In genomic region chr5:141850786-141851185, GRCh38 we compare ENCODE assay signal across 10 cellular contexts. TPM values are rescaled to one million over a fixed set of nuclear protein-coding genes. Genes with fewer than 3 reads are reported as not detected.
DNase-seq lines count a peak whose midpoint lies in the region; ATAC-seq and TF ChIP-seq lines count a peak whose summit lies in the region.
"Had no signal": no experiment of that assay in that cellular context is flagged by ENCODE, and none has a peak within 500 bp of the region (broad histone marks: within the 10 kb centered on the region; RNA-seq: fewer than 3 reads in every experiment).

No MANE protein-coding gene starts in this region.

- in situ Hi-C loops in KBM-7 (cut with MboI; ENCODE audit: low pct_unique_long_range_greater_than_20kb, low sequenced_read_pairs): no loop called here

- H3K36me3 ChIP-seq in iPS-15b (ENCODE audit: control insufficient read depth, insufficient read depth, low read length) (peaks cover 13% of the 10 kb centered on the region), stomach (peaks cover 3 to 21% (median 16%) of the 10 kb centered on the region in 4 donors)
- H3K36me3 ChIP-seq: neutrophil had no signal

- H3K27ac ChIP-seq in stomach: peak overlapping the region; percentile 94 to 99 (median 96)
- H3K27ac ChIP-seq: neutrophil had no signal

- TF ChIP-seq POLR2A in stomach (IDR thresholded peaks at IDR 0.05): no peak

- peak; percentile 47 for DNase-seq in DMS53 (lab: John Stamatoyannopoulos, UW)
- DNase-seq in DMS53 treated with DMSO at 0.1 percent for 48 hours (lab: John Stamatoyannopoulos, UW; ENCODE audit: unreplicated experiment): no peak
- DNase-seq in activated B cell treated with CpG ODN at 0.5 μM for 24 hours: no peak
- DNase-seq in stomach: no peak
- no peak for DNase-seq in KBM-7
- no peak for DNase-seq in SIG-M5 (lab: John Stamatoyannopoulos, UW)
- DNase-seq: NCI-H2107 had no signal

- H3K9me3 ChIP-seq in iPS-15b (ENCODE audit: control insufficient read depth, insufficient read depth, low read length) (no peaks in the 10 kb centered on the region), stomach (no peaks in the 10 kb centered on the region)
- H3K9me3 ChIP-seq: neutrophil had no signal

- ATAC-seq in activated B cell treated with CpG ODN at 0.5 μM for 24 hours (ENCODE audit: low read depth) (no peak), HG03432 (IDR thresholded peaks at IDR 0.05; ENCODE audit: unreplicated experiment) (no peak)

- intact Hi-C loops in activated B cell treated with CpG ODN at 0.5 μM for 24 hours (cut with micrococcal nuclease): no loop called here
- intact Hi-C loops in stomach (cut with DNase I; ENCODE audit: low total_unique reads): no loop called here

- TF ChIP-seq EP300 in stomach (IDR thresholded peaks at IDR 0.05): no peak

- no peak overlapping the region for H3K27ac Mint-ChIP-seq in activated B cell treated with CpG ODN at 0.5 μM for 24 hours

- H3K4me1 ChIP-seq in iPS-15b (ENCODE audit: control insufficient read depth, insufficient read depth, low read length) (peaks cover 27% of the 10 kb centered on the region), stomach (peaks cover 28 to 54% (median 40%) of the 10 kb centered on the region in 4 donors)

- H3K27me3 ChIP-seq in iPS-15b (ENCODE audit: control insufficient read depth, insufficient read depth, low read length): no peaks in the 10 kb centered on the region
- no peaks in the 10 kb centered on the region for H3K27me3 ChIP-seq in stomach

- no peaks in the 10 kb centered on the region for H3K36me3 Mint-ChIP-seq in activated B cell treated with CpG ODN at 0.5 μM for 24 hours (ENCODE audit: low read depth)

- peaks cover 6% of the 10 kb centered on the region for H3K27me3 Mint-ChIP-seq in activated B cell treated with CpG ODN at 0.5 μM for 24 hours

- TF ChIP-seq CTCF in activated B cell treated with CpG ODN at 0.5 μM for 24 hours (IDR thresholded peaks at IDR 0.05): no peak
- TF ChIP-seq CTCF in stomach (IDR thresholded peaks at IDR 0.05): no peak

- peaks cover 9% of the 10 kb centered on the region for H3K4me1 Mint-ChIP-seq in activated B cell treated with CpG ODN at 0.5 μM for 24 hours

- peak overlapping the region; percentile 73 for H3K4me3 Mint-ChIP-seq in activated B cell treated with CpG ODN at 0.5 μM for 24 hours

- CTCF ChIA-PET in activated B cell treated with CpG ODN at 0.5 μM for 24 hours (lab: Charles Lee): interaction anchor here (0.9 to 1.4 kb wide), 2 partner anchors 28 to 110 kb away, joined by 4 to 9 read pairs; no protein-coding TSS in a partner anchor

- H3K9ac ChIP-seq in iPS-15b (ENCODE audit: low read depth, low read length): peak overlapping the region; percentile 70

- POLR2A ChIA-PET in activated B cell treated with CpG ODN at 0.5 μM for 24 hours (lab: Charles Lee): interaction anchor here (0.8 to 1.0 kb wide), 2 partner anchors 119 to 200 kb away, joined by 4 read pairs; partner anchors contain the start of gene FCHSD1

- 17 to 29% (median 26%) methylated on average over 9 to 10 of the region's 10 CpGs for WGBS in stomach, 5 donors

- H3K9me3 Mint-ChIP-seq in activated B cell treated with CpG ODN at 0.5 μM for 24 hours: no peaks in the 10 kb centered on the region

- H3K4me3 ChIP-seq in iPS-15b (ENCODE audit: low read depth, low read length): peak overlapping the region; percentile 18
- peak overlapping the region; percentile 56 to 66 (median 64) for H3K4me3 ChIP-seq in stomach

RNA-seq across cellular contexts. Expression of gene PCDH1, which starts 27.4 kb away (rescaled TPM):
- total RNA-seq in activated B cell treated with CpG ODN at 0.5 μM for 24 hours (not detected in 2 replicates), stomach (10 to 100 TPM; 35.3 to 96.9 (median 79.1) TPM)
- 10 to 100 TPM in 2 of 3 donors, 1 to 10 TPM in 1; 8.7 to 20.9 (median 10.6) TPM for polyA plus RNA-seq in stomach

Comparison
In these comparisons a context has a peak if more than half of its experiments do, and no peak if none do; other contexts are left out.
1. RNA of gene PCDH1, which starts 27.4 kb away (total RNA-seq): 35.3 to 96.9 TPM in stomach; not detected in activated B cell treated with CpG ODN at 0.5 μM for 24 hours; every median in the first group is over 10 times any median in the second.